ENCODE assay signal across 10 cellular contexts in the genomic region with DNA sequence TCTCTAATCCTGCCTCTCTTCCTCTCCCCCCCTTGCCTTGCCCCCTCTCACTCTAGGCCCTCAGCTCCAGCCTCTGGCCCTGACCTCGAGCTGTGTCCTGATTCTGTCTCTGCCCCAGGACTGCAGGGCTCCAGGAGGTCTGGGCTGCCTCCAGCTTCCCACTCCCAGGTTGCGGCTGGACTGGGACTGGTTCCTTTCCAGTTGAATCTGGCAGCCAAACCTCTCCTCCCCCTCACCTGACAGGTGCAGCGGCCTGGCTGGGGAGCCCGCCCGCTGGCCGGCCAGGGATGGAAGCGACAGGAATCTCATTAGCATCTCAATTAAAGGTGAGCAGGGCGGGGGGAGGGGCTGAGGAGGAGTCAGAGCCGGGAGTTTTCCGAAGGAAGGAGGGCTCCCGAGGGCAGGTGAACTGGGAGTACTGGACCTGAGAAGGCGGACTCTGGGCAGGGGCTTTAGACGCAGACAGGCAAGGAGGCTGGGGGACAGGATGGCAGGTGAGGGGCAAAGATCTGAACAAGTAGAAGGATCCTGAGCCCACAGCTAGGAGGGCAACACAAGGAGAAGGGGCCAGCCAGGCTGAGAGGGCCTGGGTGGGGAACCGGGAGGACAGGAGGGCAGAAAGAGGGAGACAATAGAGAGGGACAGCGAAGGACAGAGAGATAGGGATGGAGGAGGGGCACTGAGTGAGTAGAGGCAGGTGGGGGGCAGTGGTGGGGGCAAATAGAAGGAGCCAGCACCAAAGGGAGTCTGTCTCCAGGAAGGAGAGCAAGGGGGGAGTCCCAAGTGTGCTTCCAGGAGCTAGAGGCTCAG. TPM values are rescaled to one million over a fixed set of nuclear protein-coding genes. Genes with fewer than 3 reads are reported as not detected.
A peak's percentile ranks its signal among the peaks of the same experiment; 100 is the strongest.
DNase-seq lines count a peak whose midpoint lies in the region; ATAC-seq and TF ChIP-seq lines count a peak whose summit lies in the region.
"Had no signal": no experiment of that assay in that cellular context is flagged by ENCODE, and none has a peak within 500 bp of the region (broad histone marks: within the 10 kb centered on the region; RNA-seq: fewer than 3 reads in every experiment).

SCNN1A (minus strand) TSS at position 295 of the 810 bp plus-strand sequence. CDS start 780 bp downstream, outside the sequence.

- TF ChIP-seq CTCF in ascending aorta (IDR thresholded peaks at IDR 0.05) (no peak), lower lobe of right lung (IDR thresholded peaks at IDR 0.05) (no peak)

- intact Hi-C loops in ascending aorta (cut with DNase I) = no loop called here
- intact Hi-C loops in lower lobe of right lung (cut with DNase I) = loop anchor here (5.0 kb wide), 1 partner anchor 33 kb away; the partner anchor contains the start of gene TNFRSF1A

- no peaks in the 10 kb centered on the region for H3K36me3 ChIP-seq in ascending aorta
- H3K36me3 ChIP-seq in lower lobe of right lung = no peaks in the 10 kb centered on the region
- H3K36me3 ChIP-seq in urinary bladder (ENCODE audit: insufficient read depth) = no peaks in the 10 kb centered on the region

- no peaks in the 10 kb centered on the region for H3K36me3 Mint-ChIP-seq in activated naive CD4-positive, alpha-beta T cell treated with anti-CD3 and anti-CD28 coated beads, Interleukin-2, amount 50 U/mL, for 24 hours

- no peaks in the 10 kb centered on the region for H3K27me3 Mint-ChIP-seq in activated naive CD4-positive, alpha-beta T cell treated with anti-CD3 and anti-CD28 coated beads, Interleukin-2, amount 50 U/mL, for 24 hours

- 83% methylated on average over 15 of the region's 15 CpGs for WGBS in urinary bladder

- in situ Hi-C loops in KBM-7 (cut with MboI; ENCODE audit: low pct_unique_long_range_greater_than_20kb, low sequenced_read_pairs) = no loop called here

- H3K4me1 Mint-ChIP-seq in activated naive CD4-positive, alpha-beta T cell treated with anti-CD3 and anti-CD28 coated beads, Interleukin-2, amount 50 U/mL, for 24 hours = peaks cover 32% of the 10 kb centered on the region

- peak within 1 kb of the TSS; percentile 4 for H3K27ac Mint-ChIP-seq in activated naive CD4-positive, alpha-beta T cell treated with anti-CD3 and anti-CD28 coated beads, Interleukin-2, amount 50 U/mL, for 24 hours

- H3K27ac ChIP-seq in ascending aorta = peak within 1 kb of the TSS; percentile 45 to 53
- peak within 1 kb of the TSS; percentile 82 for H3K27ac ChIP-seq in lower lobe of right lung
- H3K27ac ChIP-seq in urinary bladder (ENCODE audit: low read depth) = peak within 1 kb of the TSS; percentile 83

- no peak within 1 kb of the TSS for H3K4me3 ChIP-seq in ascending aorta
- peak within 1 kb of the TSS; percentile 56 for H3K4me3 ChIP-seq in lower lobe of right lung
- H3K4me3 ChIP-seq in urinary bladder (ENCODE audit: low read depth, low read length) = no peak within 1 kb of the TSS

- no peak for DNase-seq in activated naive CD4-positive, alpha-beta T cell treated with Interleukin-2 at 50 U/mL for 16 hours
- DNase-seq in ascending aorta (ENCODE audit: low spot score in 2 of 2) (peak in 1 of 2 donors; percentile 60), lower lobe of right lung (peak; percentile 85), KBM-7 (no peak), HCEC 1CT (no peak)
- DNase-seq: MM.1S had no signal

- no peaks in the 10 kb centered on the region for H3K27me3 ChIP-seq in ascending aorta
- H3K27me3 ChIP-seq in lower lobe of right lung (ENCODE audit: low read depth) = no peaks in the 10 kb centered on the region

- peak within 1 kb of the TSS; percentile 5 for H3K4me3 Mint-ChIP-seq in activated naive CD4-positive, alpha-beta T cell treated with anti-CD3 and anti-CD28 coated beads, Interleukin-2, amount 50 U/mL, for 24 hours

- H3K9me3 ChIP-seq in ascending aorta (no peaks in the 10 kb centered on the region), lower lobe of right lung (no peaks in the 10 kb centered on the region)

- peaks cover 0 to 27% of the 10 kb centered on the region in 2 donors for H3K4me1 ChIP-seq in ascending aorta
- peaks cover 70% of the 10 kb centered on the region for H3K4me1 ChIP-seq in lower lobe of right lung
- H3K4me1 ChIP-seq in urinary bladder (ENCODE audit: insufficient read depth) = peaks cover 2% of the 10 kb centered on the region

- peak; percentile 41 to 50 for ATAC-seq in lower lobe of right lung
- ATAC-seq in HG03045 (IDR thresholded peaks at IDR 0.05; ENCODE audit: unreplicated experiment) = no peak

- no peaks in the 10 kb centered on the region for H3K9me3 Mint-ChIP-seq in activated naive CD4-positive, alpha-beta T cell treated with anti-CD3 and anti-CD28 coated beads, Interleukin-2, amount 50 U/mL, for 24 hours

RNA-seq across cellular contexts. Expression of gene SCNN1A, which starts in this region (rescaled TPM):
- total RNA-seq in ascending aorta = 14.3 TPM
- 156 TPM for total RNA-seq in lower lobe of right lung
- total RNA-seq in urinary bladder = 5.7 TPM
- polyA plus RNA-seq in urinary bladder = 10.4 TPM
- total RNA-seq: glomerular endothelial cell had no signal

Comparison
In these comparisons a context has a peak if more than half of its experiments do, and no peak if none do; other contexts are left out.
1. RNA of gene SCNN1A (total RNA-seq): 156 TPM in lower lobe of right lung (single experiment); 14.3 TPM in ascending aorta (single experiment) and 5.7 TPM in urinary bladder (single experiment); every median in the first group is over 10 times any median in the second.
2. Peak in every context shown above with its lines, with median percentiles within 50 percentile points of each other: H3K27ac ChIP-seq.